ENCODE assay signal across 18 cellular contexts in the genomic region with DNA sequence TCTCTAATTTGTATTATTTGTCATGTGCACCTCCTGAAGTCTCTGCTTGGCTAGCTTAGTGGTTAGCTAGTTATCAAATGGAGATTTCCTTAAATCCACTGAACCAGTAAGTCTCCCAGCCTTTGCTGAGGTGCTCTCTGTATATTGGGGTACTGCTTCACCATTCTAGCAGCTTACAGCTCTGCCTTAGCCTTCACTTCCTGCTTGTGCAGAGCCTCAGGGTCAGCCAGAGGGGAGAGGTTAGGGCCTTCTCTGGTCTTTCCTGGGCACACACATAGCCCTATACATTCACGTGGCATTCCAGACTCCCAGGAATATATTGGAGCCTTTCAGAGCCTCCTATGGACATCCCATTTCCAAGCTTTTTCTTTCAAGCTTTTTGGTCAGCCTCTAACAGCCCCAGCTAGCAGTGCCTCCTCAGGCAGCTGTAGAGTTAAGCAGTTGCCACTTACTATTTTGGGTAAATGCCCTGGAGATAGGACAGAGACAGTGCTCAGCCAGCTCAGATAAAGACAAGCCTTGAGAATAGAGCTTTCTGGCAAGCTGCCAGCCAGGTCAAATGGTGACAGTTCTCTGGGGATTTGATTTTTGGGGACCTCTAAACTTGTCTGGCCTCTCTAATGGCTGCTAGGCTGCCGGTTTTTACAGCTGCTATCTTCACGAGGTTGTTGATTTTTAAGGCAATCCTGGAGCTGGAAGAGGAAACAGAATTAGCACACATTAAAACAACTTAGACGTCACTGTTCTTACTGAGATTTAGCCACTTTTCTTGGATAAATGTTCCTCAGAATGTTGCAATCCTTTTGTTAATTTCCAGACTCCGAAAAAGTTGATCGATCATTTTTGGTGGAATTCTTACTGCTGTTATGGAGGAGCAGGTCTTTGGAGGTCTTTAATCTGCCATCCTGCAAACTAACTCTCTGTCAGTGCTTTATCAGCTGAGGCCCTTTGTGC. TPM values are rescaled to one million over a fixed set of nuclear protein-coding genes. Genes with fewer than 3 reads are reported as not detected.
DNase-seq lines count a peak whose midpoint lies in the region; ATAC-seq and TF ChIP-seq lines count a peak whose summit lies in the region.
"Had no signal": no experiment of that assay in that cellular context is flagged by ENCODE, and none has a peak within 500 bp of the region (broad histone marks: within the 10 kb centered on the region; RNA-seq: fewer than 3 reads in every experiment).

No MANE protein-coding gene starts in this region.

- POLR2A ChIA-PET in HEK293 (lab: Yijun Ruan, JAX), result no interaction called here

- ATAC-seq in lower lobe of right lung (no peak), HG02798 (IDR thresholded peaks at IDR 0.05; ENCODE audit: poor library complexity, unreplicated experiment) (no peak)
- ATAC-seq: PC-3 had no signal

- DNase-seq in adrenal gland (peak; percentile 27 to 73 (median 36)), islet precursor cell (peak; percentile 37), GDM1 (lab: John Stamatoyannopoulos, UW) (no peak), lower lobe of right lung (no peak)
- DNase-seq: CD8-positive, alpha-beta memory T cell; DND-41; GF-D8; MM.1S; NCI-H1105; NCI-H1694 treated with DMSO at 0.1 percent for 48 hours; NCI-H2171; NCI-H446; PC-3 had no signal

- peaks cover 88% of the 10 kb centered on the region for H3K36me3 ChIP-seq in BLaER1
- H3K36me3 ChIP-seq in HEK293 (ENCODE audit: control insufficient read depth in 2 of 2, insufficient read depth in 1 of 2, low read length in 2 of 2), result peaks cover 8 to 38% of the 10 kb centered on the region in 2 experiments
- no peaks in the 10 kb centered on the region for H3K36me3 ChIP-seq in adrenal gland (replicated peaks in 1 of 2)
- peaks cover 34% of the 10 kb centered on the region for H3K36me3 ChIP-seq in lower lobe of right lung

- H3K9ac ChIP-seq in BLaER1, result no peak overlapping the region

- peak overlapping the region; percentile 5; the same call in 1 of the 2 replicates for H3K4me3 ChIP-seq in BLaER1
- no peak overlapping the region for H3K4me3 ChIP-seq in HEK293 (ENCODE audit: low read depth, low read length)
- H3K4me3 ChIP-seq in adrenal gland, result no peak overlapping the region
- no peak overlapping the region for H3K4me3 ChIP-seq in lower lobe of right lung
- H3K4me3 ChIP-seq: HAP-1, SK-N-MC had no signal

- H3K9me3 ChIP-seq in BLaER1, result peaks cover 25% of the 10 kb centered on the region
- H3K9me3 ChIP-seq in HEK293 (ENCODE audit: control insufficient read depth, insufficient read depth, low read depth, low read length), result no peaks in the 10 kb centered on the region
- H3K9me3 ChIP-seq in adrenal gland (replicated peaks in 1 of 3), result peaks cover 0 to 8% (median 0%) of the 10 kb centered on the region in 3 donors
- H3K9me3 ChIP-seq in lower lobe of right lung, result peaks cover 8% of the 10 kb centered on the region
- H3K9me3 ChIP-seq: HAP-1 had no signal

- no peak for TF ChIP-seq POLR2A in adrenal gland (IDR thresholded peaks at IDR 0.05)

- H3K4me1 ChIP-seq in BLaER1 (peaks cover 7% of the 10 kb centered on the region; the same call in 1 of the 2 replicates), HEK293 (ENCODE audit: control insufficient read depth, insufficient read depth, low read length) (no peaks in the 10 kb centered on the region), adrenal gland (replicated peaks in 1 of 2) (peaks cover 0 to 5% of the 10 kb centered on the region in 2 donors), lower lobe of right lung (no peaks in the 10 kb centered on the region)
- H3K4me1 ChIP-seq: HAP-1 had no signal

- CTCF ChIA-PET in HEK293 (lab: Yijun Ruan, JAX), result interaction anchor here (0.7 kb wide), 1 partner anchor 81 kb away, joined by 4 read pairs; no protein-coding TSS in a partner anchor

- TF ChIP-seq CTCF in HEK293 (tag by site-specific recombination; IDR thresholded peaks at IDR 0.05) (no peak), adrenal gland (IDR thresholded peaks at IDR 0.05) (no peak), lower lobe of right lung (IDR thresholded peaks at IDR 0.05) (no peak)

- H3K4me2 ChIP-seq in BLaER1, result no peak overlapping the region

- intact Hi-C loops in adrenal gland (cut with DNase I) (no loop called here), lower lobe of right lung (cut with DNase I) (no loop called here)

- WGBS in adrenal gland, 4 donors, result 70 to 80% (median 77%) methylated on average over 6 of the region's 6 CpGs

- no peak overlapping the region for H3K27ac ChIP-seq in BLaER1
- H3K27ac ChIP-seq in HEK293 (ENCODE audit: extremely low read depth, low read depth, low read length), result no peak overlapping the region
- H3K27ac ChIP-seq in adrenal gland, result peak overlapping the region in 1 of 5 donors; percentile 1
- H3K27ac ChIP-seq in lower lobe of right lung, result no peak overlapping the region
- H3K27ac ChIP-seq: SK-N-MC had no signal

- H4K20me1 ChIP-seq in BLaER1, result peaks cover 10% of the 10 kb centered on the region; the same call in 1 of the 2 replicates

- H3K27me3 ChIP-seq in BLaER1 (no peaks in the 10 kb centered on the region), adrenal gland (no peaks in the 10 kb centered on the region), lower lobe of right lung (ENCODE audit: low read depth) (no peaks in the 10 kb centered on the region)

TF ChIP-seq in HEK293, 187 proteins besides CTCF, POLR2A, EP300 and RAD21:
- TF ChIP-seq TRIM28 (IDR thresholded peaks at IDR 0.05; ENCODE audit: borderline replicate concordance, low read length) (peak; percentile 33; the same call in 1 of the 2 replicates), SETDB1 (IDR thresholded peaks at IDR 0.05; ENCODE audit: insufficient read length, low read length) (peak; percentile 85), MZF1 (tag by site-specific recombination; IDR thresholded peaks at IDR 0.05; ENCODE audit: borderline replicate concordance) (peak; percentile 30; the same call in 1 of the 2 replicates), ZNF677 (tag by site-specific recombination; IDR thresholded peaks at IDR 0.05) (peak; percentile 99), ZNF324 (tag by site-specific recombination; IDR thresholded peaks at IDR 0.05) (no peak)

RNA-seq across cellular contexts. Expression of a gene that starts 32.9 kb away (rescaled TPM):
- total RNA-seq in adrenal gland, result 10 to 100 TPM; 13.8 to 19.1 (median 16.5) TPM
- polyA plus RNA-seq in adrenal gland, result 1 to 10 TPM; 2.9 to 9.7 (median 4.2) TPM
- 16.4 TPM for total RNA-seq in lower lobe of right lung

Comparison
In these comparisons a context has a peak if more than half of its experiments do, and no peak if none do; other contexts are left out.
1. DNase-seq: peak in adrenal gland (7 of 7) and islet precursor cell (single experiment); none in GDM1 (single experiment) and lower lobe of right lung (single experiment).